Comparison of ENCODE assay signal across 1 cellular context in the genomic region with DNA sequence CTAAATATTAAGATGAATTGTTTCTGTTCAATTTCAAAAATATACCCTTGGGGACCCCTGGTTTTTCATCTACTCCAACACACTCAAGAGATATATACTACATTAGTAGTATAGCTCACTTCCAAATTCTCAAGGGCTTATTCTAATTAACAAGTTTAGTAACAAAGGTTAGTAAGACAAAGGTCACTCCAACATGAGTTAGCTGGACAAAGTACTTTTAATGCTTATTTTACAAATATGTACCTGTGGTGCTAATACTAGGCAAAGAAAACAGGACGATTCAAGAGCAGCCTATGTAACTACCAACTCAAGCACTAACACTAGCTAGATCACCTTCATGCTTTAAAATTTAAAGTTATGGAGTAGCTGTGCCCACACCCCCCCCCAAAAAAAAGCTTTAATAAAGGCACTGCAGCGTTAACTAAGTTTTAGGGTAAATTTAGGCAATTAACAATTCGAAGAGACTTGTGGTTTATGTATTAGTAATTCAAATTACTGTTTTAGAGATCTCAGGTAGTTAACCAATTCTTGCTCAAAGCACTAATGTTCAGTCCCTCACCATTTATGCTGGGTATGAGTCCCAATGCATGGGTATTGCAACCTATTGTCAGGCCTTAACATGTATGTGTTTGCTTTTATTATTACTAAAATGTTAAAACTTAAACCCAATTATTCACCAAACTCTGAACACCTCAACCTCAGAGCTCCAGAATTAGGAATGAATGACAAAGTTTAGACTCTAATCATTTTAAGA.
TF ChIP-seq lines count a peak whose summit lies in the region.

No MANE protein-coding gene starts in this region.

TF ChIP-seq in K562, 482 proteins besides CTCF, POLR2A, EP300 and RAD21:
- TF ChIP-seq FUS (optimal IDR thresholded peaks at IDR 0.05; ENCODE audit: low read depth, low read length) (peak; percentile 1), ZBED1 (IDR thresholded peaks at IDR 0.05) (no peak), KDM1A (IDR thresholded peaks at IDR 0.05) (no peak), SMARCE1 (IDR thresholded peaks at IDR 0.05) (no peak), NELFE (IDR thresholded peaks at IDR 0.05; ENCODE audit: insufficient read depth, insufficient read length) (no peak), OTX1 (CRISPR knock-in tag; IDR thresholded peaks at IDR 0.05) (no peak), ZNF174 (CRISPR knock-in tag; IDR thresholded peaks at IDR 0.05) (no peak), ELF2 (CRISPR knock-in tag; IDR thresholded peaks at IDR 0.05) (no peak), MYNN (IDR thresholded peaks at IDR 0.05) (0 out of 2 replicates have a peak, but pooled peaks have one; percentile 14), MYNN (CRISPR knock-in tag; IDR thresholded peaks at IDR 0.05) (no peak), GTF2E2 (tag; IDR thresholded peaks at IDR 0.05) (no peak), NUFIP1 (IDR thresholded peaks at IDR 0.05; ENCODE audit: partially characterized antibody) (no peak), RFX1 (IDR thresholded peaks at IDR 0.05) (no peak), FOSL1 (tag; conservative IDR thresholded peaks at IDR 0.05) (no peak), IFI16 (CRISPR knock-in tag; IDR thresholded peaks at IDR 0.05) (no peak), SUPT5H (IDR thresholded peaks at IDR 0.05) (peak; percentile 20; the same call in 1 of the 2 replicates), JUN (IDR thresholded peaks at IDR 0.05; ENCODE audit: borderline replicate concordance, low read depth, low read length) (no peak), JUN (CRISPR knock-in tag; IDR thresholded peaks at IDR 0.05; ENCODE audit: borderline replicate concordance) (no peak), POLR2H (tag; IDR thresholded peaks at IDR 0.05; ENCODE audit: low read depth) (0 out of 2 replicates have a peak, but pooled peaks have one; percentile 33), POLR2AphosphoS2 (IDR thresholded peaks at IDR 0.05; ENCODE audit: low read length) (peak; percentile 46), POLR2G (IDR thresholded peaks at IDR 0.05; ENCODE audit: low read depth, low read length) (peak; percentile 36; the same call in 1 of the 2 replicates), ZNF316 (IDR thresholded peaks at IDR 0.05) (peak; percentile 16; the same call in 1 of the 2 replicates)
- TF ChIP-seq, protein P1, sequence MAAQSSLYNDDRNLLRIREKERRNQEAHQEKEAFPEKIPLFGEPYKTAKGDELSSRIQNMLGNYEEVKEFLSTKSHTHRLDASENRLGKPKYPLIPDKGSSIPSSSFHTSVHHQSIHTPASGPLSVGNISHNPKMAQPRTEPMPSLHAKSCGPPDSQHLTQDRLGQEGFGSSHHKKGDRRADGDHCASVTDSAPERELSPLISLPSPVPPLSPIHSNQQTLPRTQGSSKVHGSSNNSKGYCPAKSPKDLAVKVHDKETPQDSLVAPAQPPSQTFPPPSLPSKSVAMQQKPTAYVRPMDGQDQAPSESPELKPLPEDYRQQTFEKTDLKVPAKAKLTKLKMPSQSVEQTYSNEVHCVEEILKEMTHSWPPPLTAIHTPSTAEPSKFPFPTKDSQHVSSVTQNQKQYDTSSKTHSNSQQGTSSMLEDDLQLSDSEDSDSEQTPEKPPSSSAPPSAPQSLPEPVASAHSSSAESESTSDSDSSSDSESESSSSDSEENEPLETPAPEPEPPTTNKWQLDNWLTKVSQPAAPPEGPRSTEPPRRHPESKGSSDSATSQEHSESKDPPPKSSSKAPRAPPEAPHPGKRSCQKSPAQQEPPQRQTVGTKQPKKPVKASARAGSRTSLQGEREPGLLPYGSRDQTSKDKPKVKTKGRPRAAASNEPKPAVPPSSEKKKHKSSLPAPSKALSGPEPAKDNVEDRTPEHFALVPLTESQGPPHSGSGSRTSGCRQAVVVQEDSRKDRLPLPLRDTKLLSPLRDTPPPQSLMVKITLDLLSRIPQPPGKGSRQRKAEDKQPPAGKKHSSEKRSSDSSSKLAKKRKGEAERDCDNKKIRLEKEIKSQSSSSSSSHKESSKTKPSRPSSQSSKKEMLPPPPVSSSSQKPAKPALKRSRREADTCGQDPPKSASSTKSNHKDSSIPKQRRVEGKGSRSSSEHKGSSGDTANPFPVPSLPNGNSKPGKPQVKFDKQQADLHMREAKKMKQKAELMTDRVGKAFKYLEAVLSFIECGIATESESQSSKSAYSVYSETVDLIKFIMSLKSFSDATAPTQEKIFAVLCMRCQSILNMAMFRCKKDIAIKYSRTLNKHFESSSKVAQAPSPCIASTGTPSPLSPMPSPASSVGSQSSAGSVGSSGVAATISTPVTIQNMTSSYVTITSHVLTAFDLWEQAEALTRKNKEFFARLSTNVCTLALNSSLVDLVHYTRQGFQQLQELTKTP (IDR thresholded peaks at IDR 0.05; ENCODE audit: low read depth in 1 of 2, partially characterized antibody in 2 of 2): no peak
- TF ChIP-seq, protein P2, sequence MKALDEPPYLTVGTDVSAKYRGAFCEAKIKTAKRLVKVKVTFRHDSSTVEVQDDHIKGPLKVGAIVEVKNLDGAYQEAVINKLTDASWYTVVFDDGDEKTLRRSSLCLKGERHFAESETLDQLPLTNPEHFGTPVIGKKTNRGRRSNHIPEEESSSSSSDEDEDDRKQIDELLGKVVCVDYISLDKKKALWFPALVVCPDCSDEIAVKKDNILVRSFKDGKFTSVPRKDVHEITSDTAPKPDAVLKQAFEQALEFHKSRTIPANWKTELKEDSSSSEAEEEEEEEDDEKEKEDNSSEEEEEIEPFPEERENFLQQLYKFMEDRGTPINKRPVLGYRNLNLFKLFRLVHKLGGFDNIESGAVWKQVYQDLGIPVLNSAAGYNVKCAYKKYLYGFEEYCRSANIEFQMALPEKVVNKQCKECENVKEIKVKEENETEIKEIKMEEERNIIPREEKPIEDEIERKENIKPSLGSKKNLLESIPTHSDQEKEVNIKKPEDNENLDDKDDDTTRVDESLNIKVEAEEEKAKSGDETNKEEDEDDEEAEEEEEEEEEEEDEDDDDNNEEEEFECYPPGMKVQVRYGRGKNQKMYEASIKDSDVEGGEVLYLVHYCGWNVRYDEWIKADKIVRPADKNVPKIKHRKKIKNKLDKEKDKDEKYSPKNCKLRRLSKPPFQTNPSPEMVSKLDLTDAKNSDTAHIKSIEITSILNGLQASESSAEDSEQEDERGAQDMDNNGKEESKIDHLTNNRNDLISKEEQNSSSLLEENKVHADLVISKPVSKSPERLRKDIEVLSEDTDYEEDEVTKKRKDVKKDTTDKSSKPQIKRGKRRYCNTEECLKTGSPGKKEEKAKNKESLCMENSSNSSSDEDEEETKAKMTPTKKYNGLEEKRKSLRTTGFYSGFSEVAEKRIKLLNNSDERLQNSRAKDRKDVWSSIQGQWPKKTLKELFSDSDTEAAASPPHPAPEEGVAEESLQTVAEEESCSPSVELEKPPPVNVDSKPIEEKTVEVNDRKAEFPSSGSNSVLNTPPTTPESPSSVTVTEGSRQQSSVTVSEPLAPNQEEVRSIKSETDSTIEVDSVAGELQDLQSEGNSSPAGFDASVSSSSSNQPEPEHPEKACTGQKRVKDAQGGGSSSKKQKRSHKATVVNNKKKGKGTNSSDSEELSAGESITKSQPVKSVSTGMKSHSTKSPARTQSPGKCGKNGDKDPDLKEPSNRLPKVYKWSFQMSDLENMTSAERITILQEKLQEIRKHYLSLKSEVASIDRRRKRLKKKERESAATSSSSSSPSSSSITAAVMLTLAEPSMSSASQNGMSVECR (CRISPR knock-in tag; IDR thresholded peaks at IDR 0.05): peak; percentile 29; the same call in 1 of the 2 replicates
- TF ChIP-seq, protein P3, sequence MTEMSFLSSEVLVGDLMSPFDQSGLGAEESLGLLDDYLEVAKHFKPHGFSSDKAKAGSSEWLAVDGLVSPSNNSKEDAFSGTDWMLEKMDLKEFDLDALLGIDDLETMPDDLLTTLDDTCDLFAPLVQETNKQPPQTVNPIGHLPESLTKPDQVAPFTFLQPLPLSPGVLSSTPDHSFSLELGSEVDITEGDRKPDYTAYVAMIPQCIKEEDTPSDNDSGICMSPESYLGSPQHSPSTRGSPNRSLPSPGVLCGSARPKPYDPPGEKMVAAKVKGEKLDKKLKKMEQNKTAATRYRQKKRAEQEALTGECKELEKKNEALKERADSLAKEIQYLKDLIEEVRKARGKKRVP (CRISPR knock-in tag; IDR thresholded peaks at IDR 0.05): no peak
- TF ChIP-seq, protein P4, sequence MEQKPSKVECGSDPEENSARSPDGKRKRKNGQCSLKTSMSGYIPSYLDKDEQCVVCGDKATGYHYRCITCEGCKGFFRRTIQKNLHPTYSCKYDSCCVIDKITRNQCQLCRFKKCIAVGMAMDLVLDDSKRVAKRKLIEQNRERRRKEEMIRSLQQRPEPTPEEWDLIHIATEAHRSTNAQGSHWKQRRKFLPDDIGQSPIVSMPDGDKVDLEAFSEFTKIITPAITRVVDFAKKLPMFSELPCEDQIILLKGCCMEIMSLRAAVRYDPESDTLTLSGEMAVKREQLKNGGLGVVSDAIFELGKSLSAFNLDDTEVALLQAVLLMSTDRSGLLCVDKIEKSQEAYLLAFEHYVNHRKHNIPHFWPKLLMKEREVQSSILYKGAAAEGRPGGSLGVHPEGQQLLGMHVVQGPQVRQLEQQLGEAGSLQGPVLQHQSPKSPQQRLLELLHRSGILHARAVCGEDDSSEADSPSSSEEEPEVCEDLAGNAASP (IDR thresholded peaks at IDR 0.05): no peak
- TF ChIP-seq, protein P5, sequence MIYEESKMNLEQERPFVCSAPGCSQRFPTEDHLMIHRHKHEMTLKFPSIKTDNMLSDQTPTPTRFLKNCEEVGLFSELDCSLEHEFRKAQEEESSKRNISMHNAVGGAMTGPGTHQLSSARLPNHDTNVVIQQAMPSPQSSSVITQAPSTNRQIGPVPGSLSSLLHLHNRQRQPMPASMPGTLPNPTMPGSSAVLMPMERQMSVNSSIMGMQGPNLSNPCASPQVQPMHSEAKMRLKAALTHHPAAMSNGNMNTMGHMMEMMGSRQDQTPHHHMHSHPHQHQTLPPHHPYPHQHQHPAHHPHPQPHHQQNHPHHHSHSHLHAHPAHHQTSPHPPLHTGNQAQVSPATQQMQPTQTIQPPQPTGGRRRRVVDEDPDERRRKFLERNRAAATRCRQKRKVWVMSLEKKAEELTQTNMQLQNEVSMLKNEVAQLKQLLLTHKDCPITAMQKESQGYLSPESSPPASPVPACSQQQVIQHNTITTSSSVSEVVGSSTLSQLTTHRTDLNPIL (CRISPR knock-in tag; IDR thresholded peaks at IDR 0.05): no peak
